ENCODE assay signal across 9 cellular contexts in genomic region chr13:30864352-30865130, GRCh38. TPM values are rescaled to one million over a fixed set of nuclear protein-coding genes. Genes with fewer than 3 reads are reported as not detected.
DNase-seq lines count a peak whose midpoint lies in the region; ATAC-seq and TF ChIP-seq lines count a peak whose summit lies in the region.
"Had no signal": no experiment of that assay in that cellular context is flagged by ENCODE, and none has a peak within 500 bp of the region (broad histone marks: within the 10 kb centered on the region; RNA-seq: fewer than 3 reads in every experiment).

No MANE protein-coding gene starts in this region.

- no peaks in the 10 kb centered on the region for H3K9me3 ChIP-seq in transverse colon

- no peak for ATAC-seq in HG03045 (IDR thresholded peaks at IDR 0.05; ENCODE audit: unreplicated experiment)
- no peak for ATAC-seq in activated T-cell treated with anti-CD3 and anti-CD28 coated beads, Interleukin-2, amount 50 U/mL, for 4 hours

- no peaks in the 10 kb centered on the region for H3K36me3 ChIP-seq in transverse colon

- intact Hi-C loops in transverse colon (cut with DNase I; ENCODE audit: low total_unique reads) = loop anchor here (1.0 kb wide), 1 partner anchor 190 kb away; no protein-coding TSS in a partner anchor
- intact Hi-C loops in posterior vena cava (cut with DNase I) = loop anchor here (5.0 to 10.0 kb wide), 6 partner anchors 43 to 250 kb away; partner anchors contain the start of genes MEDAG (in 1 of the 2) and USPL1 (in 1 of the 2)

- in situ Hi-C loops in transverse colon (cut with MboI; ENCODE audit: low pct_ligation_motif_present in 1 of 4, low pct_unique_long_range_greater_than_20kb in 1 of 4, low sequenced_read_pairs in 3 of 4) = no loop called here

- TF ChIP-seq CTCF in choroid plexus epithelial cell (conservative IDR thresholded peaks at IDR 0.05; ENCODE audit: low read depth, low read length) (no peak), transverse colon (IDR thresholded peaks at IDR 0.05) (no peak)

- no peaks in the 10 kb centered on the region for H3K36me3 Mint-ChIP-seq in activated T-cell treated with anti-CD3 and anti-CD28 coated beads, Interleukin-2, amount 50 U/mL, for 4 hours (ENCODE audit: insufficient read depth)
- H3K36me3 Mint-ChIP-seq: stimulated activated naive B cell treated with anti-CD40 and anti-IgM and Interleukin-4, amounts not matched to agents 10 μg/mL and 1 μg/mL and 100 μg/mL, for 72 hours had no signal

- no peak overlapping the region for H3K4me3 Mint-ChIP-seq in activated T-cell treated with anti-CD3 and anti-CD28 coated beads, Interleukin-2, amount 50 U/mL, for 4 hours
- H3K4me3 Mint-ChIP-seq: stimulated activated naive B cell treated with anti-CD40 and anti-IgM and Interleukin-4, amounts not matched to agents 10 μg/mL and 1 μg/mL and 100 μg/mL, for 72 hours had no signal

- H3K4me1 ChIP-seq in transverse colon = peaks cover 9 to 31% (median 14%) of the 10 kb centered on the region in 4 donors

- H3K27ac ChIP-seq in transverse colon = peak overlapping the region; percentile 78 to 85 (median 83)

- H3K9me3 Mint-ChIP-seq in activated T-cell treated with anti-CD3 and anti-CD28 coated beads, Interleukin-2, amount 50 U/mL, for 4 hours = no peaks in the 10 kb centered on the region
- H3K9me3 Mint-ChIP-seq: stimulated activated naive B cell treated with anti-CD40 and anti-IgM and Interleukin-4, amounts not matched to agents 10 μg/mL and 1 μg/mL and 100 μg/mL, for 72 hours had no signal

- peaks cover 3% of the 10 kb centered on the region for H3K27me3 Mint-ChIP-seq in activated T-cell treated with anti-CD3 and anti-CD28 coated beads, Interleukin-2, amount 50 U/mL, for 4 hours (ENCODE audit: low read depth)

- TF ChIP-seq EP300 in transverse colon (IDR thresholded peaks at IDR 0.05; ENCODE audit: low read depth) = no peak

- no peak overlapping the region for H3K4me3 ChIP-seq in choroid plexus epithelial cell (ENCODE audit: low read depth, low read length)
- no peak overlapping the region for H3K4me3 ChIP-seq in transverse colon

- H3K27me3 ChIP-seq in transverse colon = no peaks in the 10 kb centered on the region

- DNase-seq in NCI-H226 = peak; percentile 16
- DNase-seq in choroid plexus epithelial cell (ENCODE audit: low read depth) = peak; percentile 98
- peak; percentile 54 to 83 for DNase-seq in lung microvascular endothelial cell (ENCODE audit: low read depth in 2 of 2)
- DNase-seq in transverse colon = no peak
- no peak for DNase-seq in posterior vena cava (ENCODE audit: low spot score)
- DNase-seq in activated T-cell treated with anti-CD3 and anti-CD28 coated beads, Interleukin-2, amount 50 U/mL, for 4 hours = no peak
- no peak for DNase-seq in HT-29 (ENCODE audit: low spot score)

- TF ChIP-seq POLR2A in transverse colon (IDR thresholded peaks at IDR 0.05) = no peak

- peaks cover 2% of the 10 kb centered on the region for H3K4me1 Mint-ChIP-seq in activated T-cell treated with anti-CD3 and anti-CD28 coated beads, Interleukin-2, amount 50 U/mL, for 4 hours (ENCODE audit: low read depth)

- WGBS in transverse colon (ENCODE audit: low coverage in 1 of 2), 2 donors = 50 to 75% methylated on average over 3 to 6 of the region's 6 CpGs

RNA-seq across cellular contexts. Expression of gene MEDAG, which starts 41.5 kb away (rescaled TPM):
- total RNA-seq in lung microvascular endothelial cell (27.2 and 170 TPM in 2 replicates), transverse colon (10 to 100 TPM in 2 of 4 donors, 1 to 10 TPM in 2; 5.4 to 30.8 (median 10.0) TPM), posterior vena cava (100 to 1,000 TPM; 151 to 172 TPM)
- not detected for total RNA-seq in activated T-cell treated with anti-CD3 and anti-CD28 coated beads, Interleukin-2, amount 50 U/mL, for 4 hours
- total RNA-seq in HT-29 (2014; rRNA removed; shearing (Covaris generic)) = not detected in 2 replicates

Comparison
In these comparisons a context has a peak if more than half of its experiments do, and no peak if none do; other contexts are left out.
1. DNase-seq: peak in NCI-H226 (single experiment), choroid plexus epithelial cell (single experiment) and lung microvascular endothelial cell (2 of 2); none in transverse colon (single experiment), posterior vena cava (single experiment), activated T-cell treated with anti-CD3 and anti-CD28 coated beads, Interleukin-2, amount 50 U/mL, for 4 hours (single experiment) and HT-29 (single experiment).